In the genomic region with DNA sequence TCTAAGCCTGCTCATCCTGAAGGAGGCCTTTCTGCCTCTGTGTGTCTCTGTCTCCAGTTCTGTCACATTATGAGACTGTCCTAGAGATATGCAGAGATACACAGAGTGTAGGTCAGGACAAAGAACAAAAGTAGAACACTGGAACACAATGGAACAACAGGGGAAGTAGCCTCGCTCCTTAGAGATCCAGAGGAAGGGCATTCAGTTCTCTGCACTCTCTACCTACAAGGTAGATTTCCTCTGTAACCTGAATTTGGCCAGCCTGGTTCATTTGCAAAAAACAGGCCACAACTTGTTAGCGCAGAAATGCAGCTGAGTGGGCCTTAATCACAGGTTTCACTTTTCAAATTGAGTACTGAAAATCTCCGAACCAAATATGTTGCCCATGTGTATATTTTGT, we compare ENCODE assay signal across 9 cellular contexts. TPM values are rescaled to one million over a fixed set of nuclear protein-coding genes. Genes with fewer than 3 reads are reported as not detected.
A peak's percentile ranks its signal among the peaks of the same experiment; 100 is the strongest.
DNase-seq lines count a peak whose midpoint lies in the region; ATAC-seq, FAIRE-seq and TF ChIP-seq lines count a peak whose summit lies in the region.
"Had no signal": no experiment of that assay in that cellular context is flagged by ENCODE, and none has a peak within 500 bp of the region (broad histone marks: within the 10 kb centered on the region; RNA-seq: fewer than 3 reads in every experiment).

No MANE protein-coding gene starts in this region.

- no peak for FAIRE-seq in RCC 7860 (lab: Jason Lieb, UNC)

- no peaks in the 10 kb centered on the region for H3F3A ChIP-seq in MM.1S (ENCODE audit: insufficient read depth, low read length)
- H3F3A ChIP-seq in neural progenitor cell (ENCODE audit: low read depth) = no peaks in the 10 kb centered on the region

- H3K27me3 ChIP-seq in MM.1S (replicated peaks; ENCODE audit: insufficient read depth, low read length) (no peaks in the 10 kb centered on the region), neural progenitor cell (no peaks in the 10 kb centered on the region)

- H2AFZ ChIP-seq in MM.1S (ENCODE audit: low read length) (peak overlapping the region; percentile 53), neural progenitor cell (replicated peaks) (peak overlapping the region; percentile 23)

- H3K9me3 Mint-ChIP-seq in neural progenitor cell = no peaks in the 10 kb centered on the region
- H3K9me3 Mint-ChIP-seq in progenitor cell of endocrine pancreas (ENCODE audit: low read depth) = no peaks in the 10 kb centered on the region
- H3K9me3 Mint-ChIP-seq: nephron had no signal

- DNase-seq in MM.1S (peak; percentile 62), neural progenitor cell (ENCODE audit: low spot score) (no peak), KG1 (lab: John Stamatoyannopoulos, UW) (no peak), NCI-H2107 (lab: John Stamatoyannopoulos, UW) (no peak), RCC 7860 (ENCODE audit: low spot score) (no peak), progenitor cell of endocrine pancreas (ENCODE audit: low spot score, unreplicated experiment) (no peak)

- no peaks in the 10 kb centered on the region for H3K36me3 ChIP-seq in MM.1S (replicated peaks; ENCODE audit: insufficient read depth, low read length)
- no peaks in the 10 kb centered on the region for H3K36me3 ChIP-seq in neural progenitor cell

- H3K4me1 ChIP-seq in MM.1S (ENCODE audit: low read length) (no peaks in the 10 kb centered on the region), neural progenitor cell (peaks cover 31% of the 10 kb centered on the region)

- no peaks in the 10 kb centered on the region for H3K9me2 ChIP-seq in MM.1S (replicated peaks; ENCODE audit: insufficient read depth, low read length)

- no peak overlapping the region for H3K4me3 Mint-ChIP-seq in neural progenitor cell
- no peak overlapping the region for H3K4me3 Mint-ChIP-seq in progenitor cell of endocrine pancreas (ENCODE audit: low read depth)
- H3K4me3 Mint-ChIP-seq: nephron had no signal

- H3K9me3 ChIP-seq in MM.1S (replicated peaks; ENCODE audit: insufficient read depth, low read length) = no peaks in the 10 kb centered on the region
- no peaks in the 10 kb centered on the region for H3K9me3 ChIP-seq in neural progenitor cell (ENCODE audit: low read depth)

- H3K4me3 ChIP-seq in MM.1S (ENCODE audit: low read length) (peak overlapping the region; percentile 13; the same call in 1 of the 2 replicates), neural progenitor cell (no peak overlapping the region)

- H3K27me3 Mint-ChIP-seq in neural progenitor cell (ENCODE audit: insufficient read depth, low read depth) (no peaks in the 10 kb centered on the region), progenitor cell of endocrine pancreas (no peaks in the 10 kb centered on the region)

- H3K36me3 Mint-ChIP-seq in neural progenitor cell = no peaks in the 10 kb centered on the region
- no peaks in the 10 kb centered on the region for H3K36me3 Mint-ChIP-seq in progenitor cell of endocrine pancreas (ENCODE audit: insufficient read depth)

- H3K27ac ChIP-seq in MM.1S (ENCODE audit: low read length) = peak overlapping the region; percentile 28; the same call in 1 of the 2 replicates
- H3K27ac ChIP-seq in neural progenitor cell = no peak overlapping the region

- H3K4me2 ChIP-seq in MM.1S (ENCODE audit: low read depth, low read length) (peak overlapping the region; percentile 57), neural progenitor cell (no peak overlapping the region)

- no peaks in the 10 kb centered on the region for H3K79me2 ChIP-seq in MM.1S (ENCODE audit: low read length)
- no peaks in the 10 kb centered on the region for H3K79me2 ChIP-seq in neural progenitor cell (ENCODE audit: low read depth)

- no peaks in the 10 kb centered on the region for H4K20me1 ChIP-seq in MM.1S (ENCODE audit: insufficient read depth, low read length)
- no peaks in the 10 kb centered on the region for H4K20me1 ChIP-seq in neural progenitor cell (ENCODE audit: low read depth)

- H3K9ac ChIP-seq in MM.1S (ENCODE audit: low read length) = peak overlapping the region; percentile 18; the same call in 1 of the 2 replicates
- H3K9ac ChIP-seq in neural progenitor cell = no peak overlapping the region

- ATAC-seq in GM19324 (IDR thresholded peaks at IDR 0.05; ENCODE audit: low FRiP score, unreplicated experiment) = peak; percentile 93
- ATAC-seq in HG02642 (IDR thresholded peaks at IDR 0.05; ENCODE audit: poor library complexity, unreplicated experiment) = peak; percentile 67

- H3K27ac Mint-ChIP-seq in neural progenitor cell = no peak overlapping the region
- H3K27ac Mint-ChIP-seq in progenitor cell of endocrine pancreas = no peak overlapping the region
- H3K27ac Mint-ChIP-seq: nephron had no signal

- TF ChIP-seq CTCF in MM.1S (IDR thresholded peaks at IDR 0.05; ENCODE audit: low read length) = no peak
- no peak for TF ChIP-seq CTCF in neural progenitor cell (IDR thresholded peaks at IDR 0.05)
- no peak for TF ChIP-seq CTCF in progenitor cell of endocrine pancreas (IDR thresholded peaks at IDR 0.05; ENCODE audit: unreplicated experiment)

- H3K4me1 Mint-ChIP-seq in neural progenitor cell (no peaks in the 10 kb centered on the region), progenitor cell of endocrine pancreas (ENCODE audit: low read depth) (peaks cover 6% of the 10 kb centered on the region)
- H3K4me1 Mint-ChIP-seq: nephron had no signal

RNA-seq across cellular contexts. Expression of a gene that starts 19.4 kb away (rescaled TPM):
- total RNA-seq in neural progenitor cell (ENCODE audit: low replicate concordance) = 0.54 and 1.1 TPM in 2 replicates
- 2.3 and 3.3 TPM in 2 replicates for total RNA-seq in progenitor cell of endocrine pancreas
